ENCODE assay signal across 11 cellular contexts in the genomic region with DNA sequence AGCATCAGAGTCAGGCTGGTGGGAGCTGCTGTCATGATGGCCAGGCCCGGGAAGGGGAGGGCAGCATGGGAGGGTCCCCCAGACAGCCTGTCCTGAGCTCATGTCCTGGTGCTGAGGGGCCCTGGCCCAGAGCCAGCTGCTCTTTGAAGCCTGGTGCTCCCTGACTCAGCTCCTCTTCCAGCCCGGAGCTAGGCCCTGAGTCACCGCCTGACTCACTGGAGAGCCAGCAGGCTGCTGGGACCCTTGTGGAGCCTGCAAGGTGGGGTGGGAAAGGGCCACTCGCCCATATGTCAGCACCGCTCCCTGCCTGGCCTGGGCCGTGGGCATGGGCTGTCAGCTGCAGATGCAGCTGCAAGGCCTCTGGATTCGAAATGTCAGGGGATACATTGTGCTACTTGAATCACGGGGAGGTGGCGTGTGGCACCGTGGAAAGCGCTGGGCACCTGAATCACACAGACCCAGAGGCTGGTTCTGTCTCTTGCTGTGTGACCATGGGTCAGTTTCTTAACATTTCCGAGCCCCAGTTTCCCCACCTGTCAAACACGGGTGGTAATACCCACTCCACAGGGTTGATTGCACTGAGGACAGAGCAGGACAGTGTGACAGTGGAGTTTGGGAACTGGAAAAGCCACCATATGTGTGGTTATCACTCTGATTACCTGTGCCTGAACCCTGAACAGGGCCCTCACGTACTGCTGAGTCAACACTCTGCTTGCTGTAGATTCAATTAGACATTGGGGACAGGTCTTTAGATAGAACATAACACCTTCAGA. TPM values are rescaled to one million over a fixed set of nuclear protein-coding genes. Genes with fewer than 3 reads are reported as not detected.
DNase-seq lines count a peak whose midpoint lies in the region; ATAC-seq, FAIRE-seq and TF ChIP-seq lines count a peak whose summit lies in the region.
"Had no signal": no experiment of that assay in that cellular context is flagged by ENCODE, and none has a peak within 500 bp of the region (broad histone marks: within the 10 kb centered on the region; RNA-seq: fewer than 3 reads in every experiment).

No MANE protein-coding gene starts in this region.

- TF ChIP-seq CTCF in PC-9 (conservative IDR thresholded peaks at IDR 0.05) (no peak), endothelial cell of umbilical vein (IDR thresholded peaks at IDR 0.05; ENCODE audit: extremely low read depth in 1 of 2, insufficient read depth in 1 of 2, low read depth in 1 of 2, low read length in 2 of 2) (no peak)

- H3K4me1 ChIP-seq in PC-9 (replicated peaks; ENCODE audit: insufficient read depth), result peaks cover 18% of the 10 kb centered on the region
- peaks cover 9% of the 10 kb centered on the region for H3K4me1 ChIP-seq in endothelial cell of umbilical vein (ENCODE audit: control insufficient read depth, extremely low read depth, insufficient read depth, low read length)
- H3K4me1 ChIP-seq in naive thymus-derived CD4-positive, alpha-beta T cell (ENCODE audit: control insufficient read depth in 2 of 2, insufficient read depth in 2 of 2, low read length in 2 of 2), result no peaks in the 10 kb centered on the region

- H3K36me3 ChIP-seq in PC-9 (ENCODE audit: low read depth) (no peaks in the 10 kb centered on the region), endothelial cell of umbilical vein (ENCODE audit: control insufficient read depth in 2 of 2, extremely low read depth in 1 of 2, insufficient read depth in 2 of 2, low read length in 2 of 2) (no peaks in the 10 kb centered on the region)
- no peaks in the 10 kb centered on the region for H3K36me3 ChIP-seq in naive thymus-derived CD4-positive, alpha-beta T cell (ENCODE audit: control insufficient read depth in 2 of 3, insufficient read depth in 3 of 3, low read length in 3 of 3)

- H3F3A ChIP-seq in PC-9 (ENCODE audit: insufficient read depth, low read depth), result 0 out of 2 replicates have a peak, but pooled peaks cover 8% of the 10 kb centered on the region

- H2AFZ ChIP-seq in PC-9 (no peak overlapping the region), endothelial cell of umbilical vein (ENCODE audit: low read depth, low read length) (no peak overlapping the region)

- no peak for ATAC-seq in left lobe of liver
- ATAC-seq in naive thymus-derived CD4-positive, alpha-beta T cell, result no peak
- ATAC-seq: stimulated activated memory B cell treated with anti-CD40 and anti-IgM and Interleukin-4, amounts not matched to agents 10 μg/mL and 1 μg/mL and 100 μg/mL, for 72 hours had no signal

- H3K27me3 ChIP-seq in PC-9 (ENCODE audit: insufficient read depth, low read depth) (peaks cover 4% of the 10 kb centered on the region; the same call in 1 of the 2 replicates), endothelial cell of umbilical vein (ENCODE audit: control insufficient read depth in 2 of 2, insufficient read depth in 2 of 2, low read length in 2 of 2) (no peaks in the 10 kb centered on the region)
- no peaks in the 10 kb centered on the region for H3K27me3 ChIP-seq in naive thymus-derived CD4-positive, alpha-beta T cell (ENCODE audit: control insufficient read depth in 2 of 2, insufficient read depth in 2 of 2, low read length in 2 of 2)

- POLR2A ChIA-PET in PC-9 (lab: Charles Lee; ENCODE audit: unreplicated experiment), result no interaction called here
- POLR2A ChIA-PET in endothelial cell of umbilical vein (lab: Charles Lee), result no interaction called here
- POLR2A ChIA-PET in naive thymus-derived CD4-positive, alpha-beta T cell (lab: Charles Lee), result interaction anchor here (0.6 to 0.9 kb wide), 2 partner anchors 14 to 329 kb away, joined by 3 to 4 read pairs; no protein-coding TSS in a partner anchor

- DNase-seq in ELF-1 (ENCODE audit: low read depth, low spot score) (peak; percentile 61), PC-9 (peak; percentile 69 to 84), endothelial cell of umbilical vein (ENCODE audit: low read depth, low spot score) (peak; percentile 80), posterior vena cava (ENCODE audit: low spot score) (peak; percentile 85), Kasumi-1 (lab: John Stamatoyannopoulos, UW) (no peak), left lobe of liver (ENCODE audit: low spot score) (no peak), NCI-H2171 (lab: John Stamatoyannopoulos, UW) (no peak)
- no peak for DNase-seq in naive thymus-derived CD4-positive, alpha-beta T cell
- DNase-seq: NCI-H1092 treated with DMSO at 0.1 percent for 48 hours had no signal

- H3K79me2 ChIP-seq in PC-9 (ENCODE audit: low read depth), result no peaks in the 10 kb centered on the region
- H3K79me2 ChIP-seq in endothelial cell of umbilical vein (ENCODE audit: control insufficient read depth, insufficient read depth, low read length), result no peaks in the 10 kb centered on the region

- peak; percentile 89 for FAIRE-seq in endothelial cell of umbilical vein (lab: Jason Lieb, UNC)

- no peak overlapping the region for H3K9ac ChIP-seq in endothelial cell of umbilical vein (replicated peaks; ENCODE audit: extremely low read depth, insufficient read depth, low read length)

- H3K4me1 Mint-ChIP-seq in naive thymus-derived CD4-positive, alpha-beta T cell, result no peaks in the 10 kb centered on the region

- H3K4me2 ChIP-seq in PC-9 (peak overlapping the region; percentile 15), endothelial cell of umbilical vein (ENCODE audit: insufficient read depth, low read length) (no peak overlapping the region)

- TF ChIP-seq POLR2A in endothelial cell of umbilical vein (IDR thresholded peaks at IDR 0.05; ENCODE audit: low read depth, low read length), result no peak

- H3K27ac ChIP-seq in PC-9 (no peak overlapping the region), endothelial cell of umbilical vein (ENCODE audit: insufficient read depth, low read depth, low read length) (no peak overlapping the region)
- H3K27ac ChIP-seq in naive thymus-derived CD4-positive, alpha-beta T cell (ENCODE audit: low read depth, low read length), result no peak overlapping the region

- CTCF ChIA-PET in PC-9 (lab: Charles Lee), result interaction anchor here (0.6 to 1.1 kb wide), 2 partner anchors 15 to 59 kb away, joined by 3 to 5 read pairs; no protein-coding TSS in a partner anchor
- CTCF ChIA-PET in endothelial cell of umbilical vein (lab: Charles Lee), result interaction anchor here (0.7 to 1.2 kb wide), 4 partner anchors 13 to 462 kb away, joined by 3 to 4 read pairs (median 3); no protein-coding TSS in a partner anchor
- CTCF ChIA-PET in naive thymus-derived CD4-positive, alpha-beta T cell (lab: Charles Lee), result no interaction called here

- H3K9me3 ChIP-seq in PC-9 (ENCODE audit: insufficient read depth, low read depth), result no peaks in the 10 kb centered on the region
- H3K9me3 ChIP-seq in endothelial cell of umbilical vein (replicated peaks; ENCODE audit: control insufficient read depth, insufficient read depth, low read length), result no peaks in the 10 kb centered on the region
- H3K9me3 ChIP-seq in naive thymus-derived CD4-positive, alpha-beta T cell (ENCODE audit: control insufficient read depth in 2 of 3, low read length in 3 of 3), result no peaks in the 10 kb centered on the region

- no peaks in the 10 kb centered on the region for H3K9me2 ChIP-seq in PC-9 (ENCODE audit: insufficient read depth)

- no peak overlapping the region for H3K4me3 Mint-ChIP-seq in naive thymus-derived CD4-positive, alpha-beta T cell
- H3K4me3 Mint-ChIP-seq: stimulated activated memory B cell treated with anti-CD40 and anti-IgM and Interleukin-4, amounts not matched to agents 10 μg/mL and 1 μg/mL and 100 μg/mL, for 72 hours had no signal

- peaks cover 0 to 13% (median 6%) of the 10 kb centered on the region in 5 donors for H3K27me3 Mint-ChIP-seq in naive thymus-derived CD4-positive, alpha-beta T cell

- no peaks in the 10 kb centered on the region for H3K9me1 ChIP-seq in endothelial cell of umbilical vein (replicated peaks; ENCODE audit: control insufficient read depth, extremely low read depth, insufficient read depth, low read length)

- H3K4me3 ChIP-seq in PC-9 (no peak overlapping the region), endothelial cell of umbilical vein (replicated peaks in 1 of 3; ENCODE audit: insufficient read depth in 1 of 3, low read depth in 1 of 3, low read length in 3 of 3) (no peak overlapping the region)
- no peak overlapping the region for H3K4me3 ChIP-seq in naive thymus-derived CD4-positive, alpha-beta T cell (ENCODE audit: low read length)
- H3K4me3 ChIP-seq: dorsolateral prefrontal cortex had no signal

- no peaks in the 10 kb centered on the region for H4K20me1 ChIP-seq in PC-9 (ENCODE audit: insufficient read depth)
- H4K20me1 ChIP-seq in endothelial cell of umbilical vein (replicated peaks; ENCODE audit: control insufficient read depth, extremely low read depth, insufficient read depth, low read length), result no peaks in the 10 kb centered on the region

- dilution Hi-C loops in endothelial cell of umbilical vein (cut with MboI; ENCODE audit: extremely low pct_ligation_motif_present, low sequenced_read_pairs), result loop anchor here (25.0 kb wide), 1 partner anchor 437 kb away; no protein-coding TSS in a partner anchor

- peaks cover 0 to 1% (median 0%) of the 10 kb centered on the region in 11 donors for H3K9me3 Mint-ChIP-seq in naive thymus-derived CD4-positive, alpha-beta T cell
- H3K9me3 Mint-ChIP-seq: stimulated activated memory B cell treated with anti-CD40 and anti-IgM and Interleukin-4, amounts not matched to agents 10 μg/mL and 1 μg/mL and 100 μg/mL, for 72 hours had no signal

- BruUV-seq in PC-9 (replicated peaks; lab: Mats Ljungman, UMichigan) (no TSS peak), endothelial cell of umbilical vein (replicated peaks; lab: Mats Ljungman, UMichigan) (no TSS peak)

- H3K27ac Mint-ChIP-seq in naive thymus-derived CD4-positive, alpha-beta T cell, result no peak overlapping the region
- H3K27ac Mint-ChIP-seq: stimulated activated memory B cell treated with anti-CD40 and anti-IgM and Interleukin-4, amounts not matched to agents 10 μg/mL and 1 μg/mL and 100 μg/mL, for 72 hours had no signal

- no peaks in the 10 kb centered on the region for H3K36me3 Mint-ChIP-seq in naive thymus-derived CD4-positive, alpha-beta T cell
- H3K36me3 Mint-ChIP-seq: stimulated activated memory B cell treated with anti-CD40 and anti-IgM and Interleukin-4, amounts not matched to agents 10 μg/mL and 1 μg/mL and 100 μg/mL, for 72 hours had no signal

- intact Hi-C loops in PC-9 (cut with micrococcal nuclease; ENCODE audit: unreplicated experiment), result loop anchor here (2.0 kb wide), 1 partner anchor 18 kb away; no protein-coding TSS in a partner anchor
- intact Hi-C loops in endothelial cell of umbilical vein (cut with micrococcal nuclease), result loop anchor here (10.0 kb wide), 1 partner anchor 90 kb away; no protein-coding TSS in a partner anchor
- intact Hi-C loops in posterior vena cava (cut with DNase I), result no loop called here
- intact Hi-C loops in naive thymus-derived CD4-positive, alpha-beta T cell (cut with micrococcal nuclease), result no loop called here

RNA-seq across cellular contexts. Expression of a gene that starts 4.4 kb away (rescaled TPM):
- 2.5 and 2.8 TPM in 2 replicates for total RNA-seq in PC-9 (2021)
- total RNA-seq in endothelial cell of umbilical vein, result not detected in 2 replicates
- 0.02 TPM in 1 of 2 replicates, not detected in the other for polyA plus RNA-seq in endothelial cell of umbilical vein
- not detected in 2 replicates for polyA plus RNA-seq in endothelial cell of umbilical vein (2011; cell fraction: cytosol; rRNA removed)
- polyA plus RNA-seq in endothelial cell of umbilical vein (2011; cell fraction: nucleus; rRNA removed), result 0.01 TPM in 1 of 2 replicates, not detected in the other
- polyA plus RNA-seq in endothelial cell of umbilical vein (2012), result not detected in 2 replicates
- not detected in 2 replicates for polyA minus RNA-seq in endothelial cell of umbilical vein
- not detected for polyA minus RNA-seq in endothelial cell of umbilical vein (2011; cell fraction: cytosol; rRNA and poly(A)+ RNA removed)
- polyA minus RNA-seq in endothelial cell of umbilical vein (2011; cell fraction: nucleus; rRNA and poly(A)+ RNA removed), result not detected in 2 replicates
- under 1 TPM; 0.05 to 0.09 TPM for total RNA-seq in posterior vena cava
- total RNA-seq in left lobe of liver, result 0.05 TPM
- total RNA-seq in naive thymus-derived CD4-positive, alpha-beta T cell, result 10 to 100 TPM in 4 of 5 experiments, 1 to 10 TPM in 1; 4.5 to 51.2 (median 30.9) TPM
- 1 to 10 TPM in 1 of 2 donors, under 1 TPM in 1; 0.40 to 1.8 TPM for polyA plus RNA-seq in naive thymus-derived CD4-positive, alpha-beta T cell

RNA-seq across cellular contexts. Expression of a gene that starts 42.4 kb away (rescaled TPM):
- total RNA-seq in PC-9 (2021) (60.7 and 94.3 TPM in 2 replicates), endothelial cell of umbilical vein (63.0 and 66.6 TPM in 2 replicates), posterior vena cava (10 to 100 TPM; 49.9 to 54.4 TPM), left lobe of liver (50.1 TPM)
- polyA plus RNA-seq in endothelial cell of umbilical vein, result 84.3 and 96.5 TPM in 2 replicates
- polyA plus RNA-seq in endothelial cell of umbilical vein (2011; cell fraction: cytosol; rRNA removed), result 80.6 and 106 TPM in 2 replicates
- 40.1 and 50.0 TPM in 2 replicates for polyA plus RNA-seq in endothelial cell of umbilical vein (2011; cell fraction: nucleus; rRNA removed)
- polyA plus RNA-seq in endothelial cell of umbilical vein (2012), result 45.5 and 46.8 TPM in 2 replicates
- 10.0 and 14.4 TPM in 2 replicates for polyA minus RNA-seq in endothelial cell of umbilical vein
- 9.5 TPM for polyA minus RNA-seq in endothelial cell of umbilical vein (2011; cell fraction: cytosol; rRNA and poly(A)+ RNA removed)
- polyA minus RNA-seq in endothelial cell of umbilical vein (2011; cell fraction: nucleus; rRNA and poly(A)+ RNA removed), result 6.6 and 10.2 TPM in 2 replicates
- 10 to 100 TPM; 35.2 to 67.4 (median 61.5) TPM for total RNA-seq in naive thymus-derived CD4-positive, alpha-beta T cell
- polyA plus RNA-seq in naive thymus-derived CD4-positive, alpha-beta T cell, result 100 to 1,000 TPM in 1 of 2 donors, 10 to 100 TPM in 1; 98.6 to 162 TPM

RNA-seq across cellular contexts. Expression of a gene that starts 54.6 kb away (rescaled TPM):
- total RNA-seq in PC-9 (2021) (488 and 588 TPM in 2 replicates), endothelial cell of umbilical vein (312 and 324 TPM in 2 replicates), posterior vena cava (100 to 1,000 TPM; 414 to 565 TPM), left lobe of liver (134 TPM)
- polyA plus RNA-seq in endothelial cell of umbilical vein, result 581 and 668 TPM in 2 replicates
- polyA plus RNA-seq in endothelial cell of umbilical vein (2011; cell fraction: cytosol; rRNA removed), result 869 and 960 TPM in 2 replicates
- polyA plus RNA-seq in endothelial cell of umbilical vein (2011; cell fraction: nucleus; rRNA removed), result 1,073 and 1,121 TPM in 2 replicates
- 312 and 313 TPM in 2 replicates for polyA plus RNA-seq in endothelial cell of umbilical vein (2012)
- 203 and 214 TPM in 2 replicates for polyA minus RNA-seq in endothelial cell of umbilical vein
- polyA minus RNA-seq in endothelial cell of umbilical vein (2011; cell fraction: cytosol; rRNA and poly(A)+ RNA removed), result 187 TPM
- polyA minus RNA-seq in endothelial cell of umbilical vein (2011; cell fraction: nucleus; rRNA and poly(A)+ RNA removed), result 160 and 165 TPM in 2 replicates
- 100 to 1,000 TPM; 235 to 293 (median 244) TPM for total RNA-seq in naive thymus-derived CD4-positive, alpha-beta T cell
- polyA plus RNA-seq in naive thymus-derived CD4-positive, alpha-beta T cell, result 100 to 1,000 TPM in 1 of 2 donors, 10 to 100 TPM in 1; 68.9 to 118 TPM

Comparison
In these comparisons a context has a peak if more than half of its experiments do, and no peak if none do; other contexts are left out.
1. DNase-seq: peak in ELF-1 (single experiment), PC-9 (2 of 2), endothelial cell of umbilical vein (single experiment) and posterior vena cava (single experiment); none in Kasumi-1 (0 of 2), left lobe of liver (single experiment), naive thymus-derived CD4-positive, alpha-beta T cell (0 of 9) and NCI-H2171 (single experiment).
2. intact Hi-C loops: an anchor here in PC-9 (2.0 kb wide) and endothelial cell of umbilical vein (10.0 kb wide); none called in posterior vena cava and naive thymus-derived CD4-positive, alpha-beta T cell.